ENCODE assay signal across 1 cellular context in the genomic region with DNA sequence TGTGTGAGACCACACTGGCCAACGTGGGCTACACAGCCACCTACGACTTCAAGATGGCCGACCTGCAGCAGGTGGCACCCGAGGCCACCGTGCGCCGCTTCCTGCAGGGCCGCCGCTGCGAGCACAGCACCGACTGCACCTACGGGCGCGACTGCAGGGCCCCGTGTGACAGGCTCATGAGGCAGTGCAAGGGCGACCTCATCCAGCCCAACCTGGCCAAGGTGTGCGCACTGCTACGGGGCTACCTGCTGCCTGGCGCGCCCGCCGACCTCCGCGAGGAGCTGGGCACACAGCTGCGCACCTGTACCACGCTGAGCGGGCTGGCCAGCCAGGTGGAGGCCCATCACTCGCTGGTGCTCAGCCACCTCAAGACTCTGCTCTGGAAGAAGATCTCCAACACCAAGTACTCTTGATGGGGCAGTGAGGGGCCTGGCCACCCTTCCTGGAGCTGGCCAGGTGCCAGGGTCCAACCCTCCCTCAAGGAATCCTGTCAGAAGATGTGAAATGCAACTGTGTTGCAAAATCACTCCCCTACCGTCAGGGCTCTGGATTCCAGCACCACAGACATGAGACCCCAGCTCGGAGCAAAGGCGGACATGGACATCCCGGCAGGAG.
TF ChIP-seq lines count a peak whose summit lies in the region.

No MANE protein-coding gene starts in this region.

TF ChIP-seq in K562, 482 proteins besides CTCF, POLR2A, EP300 and RAD21 (continues in another document):
- TF ChIP-seq NFIC (IDR thresholded peaks at IDR 0.05) (peak; percentile 94), FIP1L1 (IDR thresholded peaks at IDR 0.05; ENCODE audit: low read depth, low read length, poor library complexity, severe bottlenecking) (peak; percentile 90), RBFOX2 (IDR thresholded peaks at IDR 0.05; ENCODE audit: low read depth, low read length) (peak; percentile 61), ZNF717 (CRISPR knock-in tag; IDR thresholded peaks at IDR 0.05) (no peak), ZKSCAN8 (CRISPR knock-in tag; IDR thresholded peaks at IDR 0.05) (no peak), CEBPB (tag; IDR thresholded peaks at IDR 0.05) (peak; percentile 37; the same call in 1 of the 2 replicates), NONO (IDR thresholded peaks at IDR 0.05; ENCODE audit: low read depth in 2 of 2, low read length in 1 of 2) (no peak), ZNF77 (CRISPR knock-in tag; IDR thresholded peaks at IDR 0.05) (0 out of 2 replicates have a peak, but pooled peaks have one; percentile 13), POLR2G (IDR thresholded peaks at IDR 0.05; ENCODE audit: low read depth, low read length) (peak; percentile 65), ILF3 (IDR thresholded peaks at IDR 0.05; ENCODE audit: borderline replicate concordance) (0 out of 2 replicates have a peak, but pooled peaks have one; percentile 10), GABPB2 (CRISPR knock-in tag; conservative IDR thresholded peaks at IDR 0.05) (no peak), FUS (optimal IDR thresholded peaks at IDR 0.05; ENCODE audit: low read depth, low read length) (peak; percentile 97), POLR2AphosphoS2 (IDR thresholded peaks at IDR 0.05; ENCODE audit: low read length) (peak; percentile 59; the same call in 1 of the 2 replicates), YY1 (IDR thresholded peaks at IDR 0.05; ENCODE audit: borderline replicate concordance in 1 of 3, control insufficient read depth in 1 of 3, extremely low read depth in 1 of 3, insufficient read depth in 3 of 3, insufficient read length in 1 of 3, insufficient replicate concordance in 2 of 3, low read depth in 1 of 3, low read length in 2 of 3) (peak in 2 of 3 experiments; percentile 26 to 75), NFYB (IDR thresholded peaks at IDR 0.05; ENCODE audit: extremely low read depth, insufficient read length) (no peak), FOXA1 (IDR thresholded peaks at IDR 0.05; ENCODE audit: borderline replicate concordance) (no peak), CAMTA2 (CRISPR knock-in tag; conservative IDR thresholded peaks at IDR 0.05) (no peak), ZKSCAN3 (CRISPR knock-in tag; IDR thresholded peaks at IDR 0.05) (no peak), POLR2B (IDR thresholded peaks at IDR 0.05; ENCODE audit: low read depth, partially characterized antibody) (peak; percentile 19), HNRNPL (IDR thresholded peaks at IDR 0.05; ENCODE audit: low read depth, low read length) (peak; percentile 89), ZBTB1 (CRISPR knock-in tag; IDR thresholded peaks at IDR 0.05; ENCODE audit: borderline replicate concordance, low read depth) (no peak), E2F3 (CRISPR knock-in tag; IDR thresholded peaks at IDR 0.05) (no peak), EZH2 (IDR thresholded peaks at IDR 0.05; ENCODE audit: borderline replicate concordance, low read depth, low read length) (no peak), MYC (IDR thresholded peaks at IDR 0.05; ENCODE audit: low read depth, low read length) (no peak), MYC (CRISPR knock-in tag; IDR thresholded peaks at IDR 0.05; ENCODE audit: borderline replicate concordance, low read depth) (no peak), HMG20A (CRISPR knock-in tag; conservative IDR thresholded peaks at IDR 0.05) (no peak), NELFE (IDR thresholded peaks at IDR 0.05; ENCODE audit: insufficient read depth, insufficient read length) (no peak), CHD2 (IDR thresholded peaks at IDR 0.05; ENCODE audit: low read depth, low read length) (peak; percentile 36; the same call in 1 of the 2 replicates)
- TF ChIP-seq, protein P1, sequence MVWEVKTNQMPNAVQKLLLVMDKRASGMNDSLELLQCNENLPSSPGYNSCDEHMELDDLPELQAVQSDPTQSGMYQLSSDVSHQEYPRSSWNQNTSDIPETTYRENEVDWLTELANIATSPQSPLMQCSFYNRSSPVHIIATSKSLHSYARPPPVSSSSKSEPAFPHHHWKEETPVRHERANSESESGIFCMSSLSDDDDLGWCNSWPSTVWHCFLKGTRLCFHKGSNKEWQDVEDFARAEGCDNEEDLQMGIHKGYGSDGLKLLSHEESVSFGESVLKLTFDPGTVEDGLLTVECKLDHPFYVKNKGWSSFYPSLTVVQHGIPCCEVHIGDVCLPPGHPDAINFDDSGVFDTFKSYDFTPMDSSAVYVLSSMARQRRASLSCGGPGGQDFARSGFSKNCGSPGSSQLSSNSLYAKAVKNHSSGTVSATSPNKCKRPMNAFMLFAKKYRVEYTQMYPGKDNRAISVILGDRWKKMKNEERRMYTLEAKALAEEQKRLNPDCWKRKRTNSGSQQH (CRISPR knock-in tag; IDR thresholded peaks at IDR 0.05) = peak; percentile 4; the same call in 1 of the 2 replicates
- TF ChIP-seq, protein P2, sequence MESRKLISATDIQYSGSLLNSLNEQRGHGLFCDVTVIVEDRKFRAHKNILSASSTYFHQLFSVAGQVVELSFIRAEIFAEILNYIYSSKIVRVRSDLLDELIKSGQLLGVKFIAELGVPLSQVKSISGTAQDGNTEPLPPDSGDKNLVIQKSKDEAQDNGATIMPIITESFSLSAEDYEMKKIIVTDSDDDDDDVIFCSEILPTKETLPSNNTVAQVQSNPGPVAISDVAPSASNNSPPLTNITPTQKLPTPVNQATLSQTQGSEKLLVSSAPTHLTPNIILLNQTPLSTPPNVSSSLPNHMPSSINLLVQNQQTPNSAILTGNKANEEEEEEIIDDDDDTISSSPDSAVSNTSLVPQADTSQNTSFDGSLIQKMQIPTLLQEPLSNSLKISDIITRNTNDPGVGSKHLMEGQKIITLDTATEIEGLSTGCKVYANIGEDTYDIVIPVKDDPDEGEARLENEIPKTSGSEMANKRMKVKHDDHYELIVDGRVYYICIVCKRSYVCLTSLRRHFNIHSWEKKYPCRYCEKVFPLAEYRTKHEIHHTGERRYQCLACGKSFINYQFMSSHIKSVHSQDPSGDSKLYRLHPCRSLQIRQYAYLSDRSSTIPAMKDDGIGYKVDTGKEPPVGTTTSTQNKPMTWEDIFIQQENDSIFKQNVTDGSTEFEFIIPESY (CRISPR knock-in tag; IDR thresholded peaks at IDR 0.05) = peak; percentile 69; the same call in 1 of the 2 replicates
- TF ChIP-seq, protein P3, sequence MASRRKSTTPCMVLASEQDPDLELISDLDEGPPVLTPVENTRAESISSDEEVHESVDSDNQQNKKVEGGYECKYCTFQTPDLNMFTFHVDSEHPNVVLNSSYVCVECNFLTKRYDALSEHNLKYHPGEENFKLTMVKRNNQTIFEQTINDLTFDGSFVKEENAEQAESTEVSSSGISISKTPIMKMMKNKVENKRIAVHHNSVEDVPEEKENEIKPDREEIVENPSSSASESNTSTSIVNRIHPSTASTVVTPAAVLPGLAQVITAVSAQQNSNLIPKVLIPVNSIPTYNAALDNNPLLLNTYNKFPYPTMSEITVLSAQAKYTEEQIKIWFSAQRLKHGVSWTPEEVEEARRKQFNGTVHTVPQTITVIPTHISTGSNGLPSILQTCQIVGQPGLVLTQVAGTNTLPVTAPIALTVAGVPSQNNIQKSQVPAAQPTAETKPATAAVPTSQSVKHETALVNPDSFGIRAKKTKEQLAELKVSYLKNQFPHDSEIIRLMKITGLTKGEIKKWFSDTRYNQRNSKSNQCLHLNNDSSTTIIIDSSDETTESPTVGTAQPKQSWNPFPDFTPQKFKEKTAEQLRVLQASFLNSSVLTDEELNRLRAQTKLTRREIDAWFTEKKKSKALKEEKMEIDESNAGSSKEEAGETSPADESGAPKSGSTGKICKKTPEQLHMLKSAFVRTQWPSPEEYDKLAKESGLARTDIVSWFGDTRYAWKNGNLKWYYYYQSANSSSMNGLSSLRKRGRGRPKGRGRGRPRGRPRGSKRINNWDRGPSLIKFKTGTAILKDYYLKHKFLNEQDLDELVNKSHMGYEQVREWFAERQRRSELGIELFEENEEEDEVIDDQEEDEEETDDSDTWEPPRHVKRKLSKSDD (conservative IDR thresholded peaks at IDR 0.05; ENCODE audit: low read length) = no peak
- TF ChIP-seq, protein P4, sequence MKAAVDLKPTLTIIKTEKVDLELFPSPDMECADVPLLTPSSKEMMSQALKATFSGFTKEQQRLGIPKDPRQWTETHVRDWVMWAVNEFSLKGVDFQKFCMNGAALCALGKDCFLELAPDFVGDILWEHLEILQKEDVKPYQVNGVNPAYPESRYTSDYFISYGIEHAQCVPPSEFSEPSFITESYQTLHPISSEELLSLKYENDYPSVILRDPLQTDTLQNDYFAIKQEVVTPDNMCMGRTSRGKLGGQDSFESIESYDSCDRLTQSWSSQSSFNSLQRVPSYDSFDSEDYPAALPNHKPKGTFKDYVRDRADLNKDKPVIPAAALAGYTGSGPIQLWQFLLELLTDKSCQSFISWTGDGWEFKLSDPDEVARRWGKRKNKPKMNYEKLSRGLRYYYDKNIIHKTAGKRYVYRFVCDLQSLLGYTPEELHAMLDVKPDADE (conservative IDR thresholded peaks at IDR 0.05; ENCODE audit: control insufficient read depth, low read depth, low read length) = 0 out of 2 replicates have a peak, but pooled peaks have one; percentile 4
- TF ChIP-seq, protein P5, sequence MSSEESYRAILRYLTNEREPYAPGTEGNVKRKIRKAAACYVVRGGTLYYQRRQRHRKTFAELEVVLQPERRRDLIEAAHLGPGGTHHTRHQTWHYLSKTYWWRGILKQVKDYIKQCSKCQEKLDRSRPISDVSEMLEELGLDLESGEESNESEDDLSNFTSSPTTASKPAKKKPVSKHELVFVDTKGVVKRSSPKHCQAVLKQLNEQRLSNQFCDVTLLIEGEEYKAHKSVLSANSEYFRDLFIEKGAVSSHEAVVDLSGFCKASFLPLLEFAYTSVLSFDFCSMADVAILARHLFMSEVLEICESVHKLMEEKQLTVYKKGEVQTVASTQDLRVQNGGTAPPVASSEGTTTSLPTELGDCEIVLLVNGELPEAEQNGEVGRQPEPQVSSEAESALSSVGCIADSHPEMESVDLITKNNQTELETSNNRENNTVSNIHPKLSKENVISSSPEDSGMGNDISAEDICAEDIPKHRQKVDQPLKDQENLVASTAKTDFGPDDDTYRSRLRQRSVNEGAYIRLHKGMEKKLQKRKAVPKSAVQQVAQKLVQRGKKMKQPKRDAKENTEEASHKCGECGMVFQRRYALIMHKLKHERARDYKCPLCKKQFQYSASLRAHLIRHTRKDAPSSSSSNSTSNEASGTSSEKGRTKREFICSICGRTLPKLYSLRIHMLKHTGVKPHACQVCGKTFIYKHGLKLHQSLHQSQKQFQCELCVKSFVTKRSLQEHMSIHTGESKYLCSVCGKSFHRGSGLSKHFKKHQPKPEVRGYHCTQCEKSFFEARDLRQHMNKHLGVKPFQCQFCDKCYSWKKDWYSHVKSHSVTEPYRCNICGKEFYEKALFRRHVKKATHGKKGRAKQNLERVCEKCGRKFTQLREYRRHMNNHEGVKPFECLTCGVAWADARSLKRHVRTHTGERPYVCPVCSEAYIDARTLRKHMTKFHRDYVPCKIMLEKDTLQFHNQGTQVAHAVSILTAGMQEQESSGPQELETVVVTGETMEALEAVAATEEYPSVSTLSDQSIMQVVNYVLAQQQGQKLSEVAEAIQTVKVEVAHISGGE (CRISPR knock-in tag; IDR thresholded peaks at IDR 0.05) = no peak
- TF ChIP-seq, protein P6, sequence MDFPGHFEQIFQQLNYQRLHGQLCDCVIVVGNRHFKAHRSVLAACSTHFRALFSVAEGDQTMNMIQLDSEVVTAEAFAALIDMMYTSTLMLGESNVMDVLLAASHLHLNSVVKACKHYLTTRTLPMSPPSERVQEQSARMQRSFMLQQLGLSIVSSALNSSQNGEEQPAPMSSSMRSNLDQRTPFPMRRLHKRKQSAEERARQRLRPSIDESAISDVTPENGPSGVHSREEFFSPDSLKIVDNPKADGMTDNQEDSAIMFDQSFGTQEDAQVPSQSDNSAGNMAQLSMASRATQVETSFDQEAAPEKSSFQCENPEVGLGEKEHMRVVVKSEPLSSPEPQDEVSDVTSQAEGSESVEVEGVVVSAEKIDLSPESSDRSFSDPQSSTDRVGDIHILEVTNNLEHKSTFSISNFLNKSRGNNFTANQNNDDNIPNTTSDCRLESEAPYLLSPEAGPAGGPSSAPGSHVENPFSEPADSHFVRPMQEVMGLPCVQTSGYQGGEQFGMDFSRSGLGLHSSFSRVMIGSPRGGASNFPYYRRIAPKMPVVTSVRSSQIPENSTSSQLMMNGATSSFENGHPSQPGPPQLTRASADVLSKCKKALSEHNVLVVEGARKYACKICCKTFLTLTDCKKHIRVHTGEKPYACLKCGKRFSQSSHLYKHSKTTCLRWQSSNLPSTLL (IDR thresholded peaks at IDR 0.05) = no peak
- TF ChIP-seq, protein P7, sequence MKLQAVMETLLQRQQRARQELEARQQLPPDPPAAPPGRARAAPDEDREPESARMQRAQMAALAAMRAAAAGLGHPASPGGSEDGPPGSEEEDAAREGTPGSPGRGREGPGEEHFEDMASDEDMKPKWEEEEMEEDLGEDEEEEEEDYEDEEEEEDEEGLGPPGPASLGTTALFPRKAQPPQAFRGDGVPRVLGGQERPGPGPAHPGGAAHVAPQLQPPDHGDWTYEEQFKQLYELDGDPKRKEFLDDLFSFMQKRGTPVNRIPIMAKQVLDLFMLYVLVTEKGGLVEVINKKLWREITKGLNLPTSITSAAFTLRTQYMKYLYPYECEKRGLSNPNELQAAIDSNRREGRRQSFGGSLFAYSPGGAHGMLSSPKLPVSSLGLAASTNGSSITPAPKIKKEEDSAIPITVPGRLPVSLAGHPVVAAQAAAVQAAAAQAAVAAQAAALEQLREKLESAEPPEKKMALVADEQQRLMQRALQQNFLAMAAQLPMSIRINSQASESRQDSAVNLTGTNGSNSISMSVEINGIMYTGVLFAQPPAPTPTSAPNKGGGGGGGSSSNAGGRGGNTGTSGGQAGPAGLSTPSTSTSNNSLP (IDR thresholded peaks at IDR 0.05; ENCODE audit: borderline replicate concordance, low read depth, low read length) = no peak
- TF ChIP-seq, protein P8, sequence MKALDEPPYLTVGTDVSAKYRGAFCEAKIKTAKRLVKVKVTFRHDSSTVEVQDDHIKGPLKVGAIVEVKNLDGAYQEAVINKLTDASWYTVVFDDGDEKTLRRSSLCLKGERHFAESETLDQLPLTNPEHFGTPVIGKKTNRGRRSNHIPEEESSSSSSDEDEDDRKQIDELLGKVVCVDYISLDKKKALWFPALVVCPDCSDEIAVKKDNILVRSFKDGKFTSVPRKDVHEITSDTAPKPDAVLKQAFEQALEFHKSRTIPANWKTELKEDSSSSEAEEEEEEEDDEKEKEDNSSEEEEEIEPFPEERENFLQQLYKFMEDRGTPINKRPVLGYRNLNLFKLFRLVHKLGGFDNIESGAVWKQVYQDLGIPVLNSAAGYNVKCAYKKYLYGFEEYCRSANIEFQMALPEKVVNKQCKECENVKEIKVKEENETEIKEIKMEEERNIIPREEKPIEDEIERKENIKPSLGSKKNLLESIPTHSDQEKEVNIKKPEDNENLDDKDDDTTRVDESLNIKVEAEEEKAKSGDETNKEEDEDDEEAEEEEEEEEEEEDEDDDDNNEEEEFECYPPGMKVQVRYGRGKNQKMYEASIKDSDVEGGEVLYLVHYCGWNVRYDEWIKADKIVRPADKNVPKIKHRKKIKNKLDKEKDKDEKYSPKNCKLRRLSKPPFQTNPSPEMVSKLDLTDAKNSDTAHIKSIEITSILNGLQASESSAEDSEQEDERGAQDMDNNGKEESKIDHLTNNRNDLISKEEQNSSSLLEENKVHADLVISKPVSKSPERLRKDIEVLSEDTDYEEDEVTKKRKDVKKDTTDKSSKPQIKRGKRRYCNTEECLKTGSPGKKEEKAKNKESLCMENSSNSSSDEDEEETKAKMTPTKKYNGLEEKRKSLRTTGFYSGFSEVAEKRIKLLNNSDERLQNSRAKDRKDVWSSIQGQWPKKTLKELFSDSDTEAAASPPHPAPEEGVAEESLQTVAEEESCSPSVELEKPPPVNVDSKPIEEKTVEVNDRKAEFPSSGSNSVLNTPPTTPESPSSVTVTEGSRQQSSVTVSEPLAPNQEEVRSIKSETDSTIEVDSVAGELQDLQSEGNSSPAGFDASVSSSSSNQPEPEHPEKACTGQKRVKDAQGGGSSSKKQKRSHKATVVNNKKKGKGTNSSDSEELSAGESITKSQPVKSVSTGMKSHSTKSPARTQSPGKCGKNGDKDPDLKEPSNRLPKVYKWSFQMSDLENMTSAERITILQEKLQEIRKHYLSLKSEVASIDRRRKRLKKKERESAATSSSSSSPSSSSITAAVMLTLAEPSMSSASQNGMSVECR (CRISPR knock-in tag; IDR thresholded peaks at IDR 0.05) = 0 out of 2 replicates have a peak, but pooled peaks have one; percentile 42
